ENCODE assay signal across 12 cellular contexts in genomic region chr2:30514134-30514860, GRCh38.
DNase-seq lines count a peak whose midpoint lies in the region; ATAC-seq and TF ChIP-seq lines count a peak whose summit lies in the region.
"Had no signal": no experiment of that assay in that cellular context is flagged by ENCODE, and none has a peak within 500 bp of the region (broad histone marks: within the 10 kb centered on the region; RNA-seq: fewer than 3 reads in every experiment).

No MANE protein-coding gene starts in this region.

- no peaks in the 10 kb centered on the region for H3K36me3 Mint-ChIP-seq in Calu3 (ENCODE audit: insufficient read depth, unreplicated experiment)

- no peak for TF ChIP-seq POLR2A in body of pancreas (IDR thresholded peaks at IDR 0.05)

- H3K4me1 ChIP-seq in body of pancreas (peaks cover 8% of the 10 kb centered on the region), left lung (peaks cover 7 to 16% of the 10 kb centered on the region in 2 donors), tibial artery (peaks cover 0 to 46% (median 17%) of the 10 kb centered on the region in 4 donors)

- CTCF ChIA-PET in Calu3 (lab: Charles Lee) = no interaction called here

- H3K27ac ChIP-seq in body of pancreas = no peak overlapping the region
- H3K27ac ChIP-seq in left lung = no peak overlapping the region
- no peak overlapping the region for H3K27ac ChIP-seq in tibial artery
- H3K27ac ChIP-seq: upper lobe of right lung had no signal

- no TSS peak for BruUV-seq in Calu3 (replicated peaks; lab: Mats Ljungman, UMichigan)

- no peaks in the 10 kb centered on the region for H3K9me3 ChIP-seq in body of pancreas
- peaks cover 0 to 8% of the 10 kb centered on the region in 2 donors for H3K9me3 ChIP-seq in left lung
- peaks cover 0 to 8% (median 3%) of the 10 kb centered on the region in 3 donors for H3K9me3 ChIP-seq in tibial artery
- H3K9me3 ChIP-seq: upper lobe of right lung had no signal

- H3K4me3 Mint-ChIP-seq in Calu3 (ENCODE audit: low read depth, unreplicated experiment) = no peak overlapping the region

- H3K27me3 ChIP-seq in body of pancreas (no peaks in the 10 kb centered on the region), left lung (no peaks in the 10 kb centered on the region), tibial artery (no peaks in the 10 kb centered on the region)
- H3K27me3 ChIP-seq: upper lobe of right lung had no signal

- WGBS in body of pancreas, 2 donors = 41 to 45% methylated on average over 2 of the region's 2 CpGs

- H3K4me1 Mint-ChIP-seq in Calu3 (ENCODE audit: low read depth, unreplicated experiment) = peaks cover 48% of the 10 kb centered on the region

- TF ChIP-seq CTCF in Calu3 (IDR thresholded peaks at IDR 0.05; ENCODE audit: unreplicated experiment) (no peak), body of pancreas (IDR thresholded peaks at IDR 0.05) (no peak), left lung (IDR thresholded peaks at IDR 0.05) (no peak), omental fat pad (IDR thresholded peaks at IDR 0.05) (no peak), tibial artery (IDR thresholded peaks at IDR 0.05) (no peak)

- intact Hi-C loops in Calu3 (cut with micrococcal nuclease; ENCODE audit: unreplicated experiment) = no loop called here
- intact Hi-C loops in body of pancreas (cut with DNase I) = no loop called here
- intact Hi-C loops in left lung (cut with DNase I) = no loop called here
- intact Hi-C loops in tibial artery (cut with DNase I; ENCODE audit: low total_unique reads) = no loop called here

- no peaks in the 10 kb centered on the region for H3K27me3 Mint-ChIP-seq in Calu3 (ENCODE audit: unreplicated experiment)

- H3K9me3 Mint-ChIP-seq in Calu3 (ENCODE audit: low read depth, unreplicated experiment) = peaks cover 6% of the 10 kb centered on the region

- H3K36me3 ChIP-seq in body of pancreas (replicated peaks in 1 of 2; ENCODE audit: insufficient read depth in 1 of 2, low read depth in 2 of 2) (no peaks in the 10 kb centered on the region), left lung (peaks cover 0 to 5% of the 10 kb centered on the region in 2 donors), tibial artery (peaks cover 0 to 5% (median 3%) of the 10 kb centered on the region in 3 donors)
- H3K36me3 ChIP-seq: upper lobe of right lung had no signal

- H3K4me3 ChIP-seq in body of pancreas = no peak overlapping the region
- no peak overlapping the region for H3K4me3 ChIP-seq in left lung
- no peak overlapping the region for H3K4me3 ChIP-seq in tibial artery
- H3K4me3 ChIP-seq: upper lobe of right lung had no signal

- no peak for ATAC-seq in body of pancreas
- peak; percentile 41 for ATAC-seq in left lung
- ATAC-seq in omental fat pad (ENCODE audit: low FRiP score) = no peak
- ATAC-seq: upper lobe of right lung had no signal

- peak overlapping the region; percentile 57 for H3K27ac Mint-ChIP-seq in Calu3 (ENCODE audit: unreplicated experiment)

- DNase-seq in Calu3 (no peak), HS-27A (ENCODE audit: low read depth) (peak; percentile 11), body of pancreas (peak in 3 of 4 donors; percentile 20 to 45 (median 22)), left lung (no peak), omental fat pad (ENCODE audit: low spot score) (no peak), tibial artery (no peak)
- DNase-seq in activated CD4-positive, CD25-positive, alpha-beta regulatory T cell (lab: John Stamatoyannopoulos, UW) = no peak
- no peak for DNase-seq in effector CD8-positive, alpha-beta T cell (lab: John Stamatoyannopoulos, UW)
- DNase-seq: activated CD4-positive, alpha-beta T cell treated with anti-CD3 and anti-CD28 coated beads for 1 hour; cerebellar nuclear complex; NK-92 treated with Interleukin-12 subunit alpha and Interleukin-12 subunit beta, amount 100 ng/mL, for 24 hours; upper lobe of right lung had no signal

Comparison
In these comparisons a context has a peak if more than half of its experiments do, and no peak if none do; other contexts are left out.
1. DNase-seq: peak in HS-27A (single experiment) and body of pancreas (3 of 4); none in Calu3 (single experiment), left lung (0 of 2), activated CD4-positive, CD25-positive, alpha-beta regulatory T cell (0 of 4), omental fat pad (single experiment), effector CD8-positive, alpha-beta T cell (single experiment) and tibial artery (0 of 2).